ENCODE assay signal across 28 cellular contexts in the genomic region with DNA sequence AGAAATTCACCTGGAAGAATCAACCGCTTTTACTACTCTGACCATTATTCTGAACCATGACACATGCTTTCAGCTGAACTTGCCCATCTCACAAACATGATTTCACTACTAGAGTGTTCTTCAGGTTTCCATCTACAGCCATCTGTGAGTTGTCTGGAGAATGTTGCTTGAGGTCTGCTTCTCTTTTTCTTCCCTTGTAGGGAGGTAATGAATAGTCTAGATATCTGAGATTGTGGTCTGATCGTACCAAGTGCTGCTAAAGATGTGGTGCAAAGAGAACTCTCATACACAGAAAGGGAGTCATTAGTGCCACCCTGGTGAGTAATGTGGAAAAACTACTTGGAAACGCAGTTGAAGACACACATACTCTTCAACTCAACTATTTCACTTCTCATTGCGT. TPM values are rescaled to one million over a fixed set of nuclear protein-coding genes. Genes with fewer than 3 reads are reported as not detected.
"Had no signal": no experiment of that assay in that cellular context is flagged by ENCODE, and none has a peak within 500 bp of the region (broad histone marks: within the 10 kb centered on the region; RNA-seq: fewer than 3 reads in every experiment).

No MANE protein-coding gene starts in this region.

- H3K36me3 ChIP-seq: heart right ventricle, left ventricle myocardium inferior, lower lobe of right lung, neutrophil, pancreas, stomach, thyroid gland, vagina had no signal

- H3K36me3 Mint-ChIP-seq: immature natural killer cell, natural killer cell had no signal

- H3K4me3 Mint-ChIP-seq: effector memory CD8-positive, alpha-beta T cell; immature natural killer cell; natural killer cell had no signal

- H3K27ac ChIP-seq: esophagus squamous epithelium, heart right ventricle, left ventricle myocardium inferior, lower lobe of right lung, neutrophil, pancreas, stomach, thyroid gland, vagina had no signal

- DNase-seq: cortex of kidney; effector memory CD8-positive, alpha-beta T cell; erythroblast; esophagus squamous epithelium; foreskin melanocyte; glutamatergic neuron; heart right ventricle; hippocampal formation; immature natural killer cell; kidney glomerular epithelial cell; left colon; left ventricle myocardium inferior; lower lobe of right lung; natural killer cell; pancreas; stimulated activated CD4-positive, alpha-beta T cell treated with anti-CD3 and anti-CD28 coated beads, Interleukin-12 subunit alpha, Interleukin-12 subunit beta, amount 100 ng/mL, for 4 hours; stimulated activated CD4-positive, alpha-beta T cell treated with anti-CD3 and anti-CD28 coated beads, Interleukin-1b, Interleukin-23, amount 100 ng/mL, for 48 hours; stimulated activated CD4-positive, alpha-beta T cell treated with anti-CD3 and anti-CD28 coated beads, Interleukin-4, amount 100 ng/mL, for 1 hour; stimulated activated CD8-positive, alpha-beta memory T cell treated with anti-CD3 and anti-CD28 coated beads, Interleukin-4, amount 100 ng/mL, for 48 hours; stimulated activated naive CD4-positive, alpha-beta T cell; stomach; thyroid gland; trophoblast cell had no signal

- H3K9me3 Mint-ChIP-seq: immature natural killer cell, natural killer cell had no signal

- H3K9me3 ChIP-seq: esophagus squamous epithelium, heart right ventricle, left ventricle myocardium inferior, lower lobe of right lung, neutrophil, pancreas, stomach, thyroid gland, vagina had no signal

- ATAC-seq: effector memory CD8-positive, alpha-beta T cell; heart right ventricle; left colon; lower lobe of right lung; natural killer cell; pancreas; sciatic nerve had no signal

- H3K27me3 ChIP-seq: esophagus squamous epithelium, pancreas, thyroid gland, vagina had no signal

- H3K4me1 ChIP-seq: heart right ventricle, left ventricle myocardium inferior, lower lobe of right lung, pancreas, stomach, thyroid gland, vagina had no signal

- H3K27ac Mint-ChIP-seq: effector memory CD8-positive, alpha-beta T cell; immature natural killer cell; natural killer cell; progenitor cell of endocrine pancreas had no signal

- H3K4me3 ChIP-seq: esophagus squamous epithelium, heart right ventricle, left ventricle myocardium inferior, lower lobe of right lung, pancreas, smooth muscle cell, stomach, thyroid gland, vagina had no signal

- H3K27me3 Mint-ChIP-seq: progenitor cell of endocrine pancreas had no signal

- H3K4me1 Mint-ChIP-seq: immature natural killer cell, natural killer cell had no signal

RNA-seq across cellular contexts. Expression of a gene that starts 10.6 kb away (rescaled TPM):
- polyA plus RNA-seq: immature natural killer cell had no signal
